ENCODE assay signal across 18 cellular contexts in genomic region chr7:4167385-4167910, GRCh38.
A peak's percentile ranks its signal among the peaks of the same experiment; 100 is the strongest.
DNase-seq lines count a peak whose midpoint lies in the region; ATAC-seq, FAIRE-seq and TF ChIP-seq lines count a peak whose summit lies in the region.
"Had no signal": no experiment of that assay in that cellular context is flagged by ENCODE, and none has a peak within 500 bp of the region (broad histone marks: within the 10 kb centered on the region; RNA-seq: fewer than 3 reads in every experiment).

No MANE protein-coding gene starts in this region.

- H3K4me1 ChIP-seq in right cardiac atrium (ENCODE audit: control insufficient read depth, insufficient read depth, low read length) (no peaks in the 10 kb centered on the region), H1 (replicated peaks in 1 of 4; ENCODE audit: control insufficient read depth in 3 of 4, insufficient read depth in 4 of 4, low read length in 3 of 4) (peaks cover 0 to 6% (median 3%) of the 10 kb centered on the region in 4 experiments; a peak in 2 of 7 replicates)
- H3K4me1 ChIP-seq in CD4-positive, alpha-beta memory T cell (ENCODE audit: insufficient read depth, low read length): no peaks in the 10 kb centered on the region

- no peaks in the 10 kb centered on the region for H3K23me2 ChIP-seq in H1 (ENCODE audit: low read depth, low read length)

- ATAC-seq in left ventricle myocardium superior: no peak
- no peak for ATAC-seq in right cardiac atrium

- WGBS in right cardiac atrium: 85% methylated on average over 10 of the region's 10 CpGs
- WGBS in H1 (ENCODE audit: extremely low coverage in 1 of 2, insufficient coverage in 1 of 2, insufficient read length in 1 of 2, insufficient replicate concordance in 2 of 2, low coverage in 1 of 2, low lambda C conversion rate in 2 of 2, missing lambda C conversion rate in 1 of 2), 2 experiments: 87% methylated on average over 9 of the region's 10 CpGs; no CpG with 5 or more reads in 1 of the 2 experiments

- H3K14ac ChIP-seq in H1 (ENCODE audit: insufficient read length): no peak overlapping the region

- no peaks in the 10 kb centered on the region for H3K4me1 Mint-ChIP-seq in CD4-positive, alpha-beta memory T cell

- H4K20me1 ChIP-seq in H1 (replicated peaks in 1 of 2; ENCODE audit: control insufficient read depth in 1 of 2, insufficient read depth in 2 of 2, low read length in 2 of 2): no peaks in the 10 kb centered on the region

- no peak overlapping the region for H3K4me2 ChIP-seq in H1 (ENCODE audit: insufficient read depth in 1 of 2, low read depth in 2 of 2, low read length in 2 of 2)
- H3K4me2 ChIP-seq: GM23338 had no signal

- no peaks in the 10 kb centered on the region for H3K36me3 Mint-ChIP-seq in CD4-positive, alpha-beta memory T cell

- no peak for TF ChIP-seq RAD21 in H1 (IDR thresholded peaks at IDR 0.05 in 1 of 2, conservative IDR thresholded peaks at IDR 0.05 in 1 of 2; ENCODE audit: low read depth in 2 of 2, low read length in 2 of 2)

- H3K9me3 ChIP-seq in right cardiac atrium (ENCODE audit: control insufficient read depth, low read length) (no peaks in the 10 kb centered on the region), H1 (ENCODE audit: insufficient read depth in 2 of 2, low read depth in 1 of 2, low read length in 1 of 2) (no peaks in the 10 kb centered on the region), MG63 (no peaks in the 10 kb centered on the region)
- H3K9me3 ChIP-seq in CD4-positive, alpha-beta memory T cell (ENCODE audit: control insufficient read depth in 1 of 2, low read length in 2 of 2): no peaks in the 10 kb centered on the region

- POLR2A ChIA-PET in H1 (lab: Charles Lee; ENCODE audit: partially characterized antibody): no interaction called here
- POLR2A ChIA-PET in CD4-positive, alpha-beta memory T cell (lab: Charles Lee; ENCODE audit: partially characterized antibody): no interaction called here

- intact Hi-C loops in left ventricle myocardium superior (cut with micrococcal nuclease) (no loop called here), right cardiac atrium (cut with DNase I) (no loop called here)
- intact Hi-C loops in CD4-positive, alpha-beta memory T cell (cut with micrococcal nuclease): no loop called here

- H3K18ac ChIP-seq in H1 (ENCODE audit: extremely low read depth, low read length): no peak overlapping the region; the same call in 1 of the 2 replicates

- peak overlapping the region; percentile 20 for H4K5ac ChIP-seq in H1 (ENCODE audit: insufficient read length, low read depth, low read length)

- no peak for TF ChIP-seq EP300 in H1 (IDR thresholded peaks at IDR 0.05; ENCODE audit: borderline replicate concordance in 1 of 2, low read depth in 2 of 2, low read length in 2 of 2)

- H3K23ac ChIP-seq in H1 (ENCODE audit: insufficient read length): no peak overlapping the region

- H3K36me3 ChIP-seq in H1 (ENCODE audit: control insufficient read depth in 2 of 4, insufficient read depth in 4 of 4, low read length in 3 of 4): no peaks in the 10 kb centered on the region
- no peaks in the 10 kb centered on the region for H3K36me3 ChIP-seq in CD4-positive, alpha-beta memory T cell (ENCODE audit: insufficient read depth, low read length)
- no peaks in the 10 kb centered on the region for H3K36me3 ChIP-seq in MG63

- H2BK15ac ChIP-seq in H1 (ENCODE audit: low read length): peak overlapping the region; percentile 88; the same call in 1 of the 2 replicates

- no peak overlapping the region for H2AK5ac ChIP-seq in H1 (ENCODE audit: low read depth, low read length)

- no peaks in the 10 kb centered on the region for H3K27me3 Mint-ChIP-seq in CD4-positive, alpha-beta memory T cell
- H3K27me3 Mint-ChIP-seq: CD4-positive, alpha-beta T cell had no signal

- no peaks in the 10 kb centered on the region for H3K27me3 ChIP-seq in right cardiac atrium (ENCODE audit: control insufficient read depth, insufficient read depth)
- H3K27me3 ChIP-seq in H1 (replicated peaks in 1 of 4; ENCODE audit: control insufficient read depth in 3 of 4, extremely low read depth in 1 of 4, insufficient read depth in 3 of 4, low read length in 3 of 4): no peaks in the 10 kb centered on the region
- no peaks in the 10 kb centered on the region for H3K27me3 ChIP-seq in CD4-positive, alpha-beta memory T cell (ENCODE audit: insufficient read depth, low read length)
- H3K27me3 ChIP-seq in MG63: no peaks in the 10 kb centered on the region

- no peak for TF ChIP-seq CTCF in H1 (IDR thresholded peaks at IDR 0.05; ENCODE audit: control extremely low read depth in 1 of 3, insufficient read depth in 1 of 3, low read depth in 1 of 3, low read length in 3 of 3)

- TF ChIP-seq POLR2A in H1 (IDR thresholded peaks at IDR 0.05; ENCODE audit: control extremely low read depth in 1 of 2, low read depth in 2 of 2, low read length in 2 of 2): no peak

- H3K9ac ChIP-seq in H1 (replicated peaks in 1 of 4; ENCODE audit: extremely low read depth in 1 of 4, low read depth in 3 of 4, low read length in 3 of 4): no peak overlapping the region

- no peak overlapping the region for H2BK5ac ChIP-seq in H1 (ENCODE audit: low read depth, low read length)

- H3K4me3 Mint-ChIP-seq in CD4-positive, alpha-beta memory T cell: no peak overlapping the region
- H3K4me3 Mint-ChIP-seq: CD4-positive, alpha-beta T cell; GM23338; H9 had no signal

- H3K4me3 ChIP-seq in right cardiac atrium (ENCODE audit: low read length) (no peak overlapping the region), H1 (ENCODE audit: extremely low read depth in 1 of 4, insufficient read depth in 2 of 4, low read depth in 3 of 4, low read length in 4 of 4) (no peak overlapping the region), MG63 (no peak overlapping the region)
- no peak overlapping the region for H3K4me3 ChIP-seq in CD4-positive, alpha-beta memory T cell (ENCODE audit: low read length in 2 of 2)
- H3K4me3 ChIP-seq: GM23338 had no signal

- H2BK120ac ChIP-seq in H1 (replicated peaks; ENCODE audit: low read depth, low read length): no peak overlapping the region

- H3K27ac ChIP-seq in right cardiac atrium (ENCODE audit: low read length): no peak overlapping the region
- no peak overlapping the region for H3K27ac ChIP-seq in H1 (ENCODE audit: low read depth, low read length)
- no peak overlapping the region for H3K27ac ChIP-seq in CD4-positive, alpha-beta memory T cell (ENCODE audit: low read depth, low read length)
- H3K27ac ChIP-seq: C4-2B had no signal

- peak overlapping the region; percentile 34 for H3K4ac ChIP-seq in H1 (replicated peaks; ENCODE audit: insufficient read length, low read depth, low read length)

- no peak overlapping the region for H4K8ac ChIP-seq in H1 (ENCODE audit: extremely low read depth, insufficient read depth, low read length)

- peaks cover 0 to 6% (median 0%) of the 10 kb centered on the region in 8 donors for H3K9me3 Mint-ChIP-seq in CD4-positive, alpha-beta memory T cell
- H3K9me3 Mint-ChIP-seq: CD4-positive, alpha-beta T cell; GM23338; H9 had no signal

- H2AFZ ChIP-seq in H1 (ENCODE audit: low read length): no peak overlapping the region
- H2AFZ ChIP-seq: GM23338 had no signal

- H3K79me2 ChIP-seq in H1 (ENCODE audit: control insufficient read depth in 1 of 2, insufficient read depth in 2 of 2, low read length in 2 of 2): no peaks in the 10 kb centered on the region

- H3K79me1 ChIP-seq in H1 (ENCODE audit: low read depth, low read length): no peaks in the 10 kb centered on the region

- H3K56ac ChIP-seq in H1 (replicated peaks; ENCODE audit: insufficient read length, low read depth, low read length): no peak overlapping the region

- FAIRE-seq in H1 (lab: Jason Lieb, UNC): no peak
- FAIRE-seq in urothelium cell line (lab: Jason Lieb, UNC): peak; percentile 23
- FAIRE-seq in HTR-8/SVneo (lab: Jason Lieb, UNC): no peak
- FAIRE-seq: A204.1 had no signal

- H4K91ac ChIP-seq in H1 (replicated peaks; ENCODE audit: insufficient read length, low read length): peak overlapping the region; percentile 65

- no peak overlapping the region for H3K27ac Mint-ChIP-seq in CD4-positive, alpha-beta memory T cell
- H3K27ac Mint-ChIP-seq: CD4-positive, alpha-beta T cell; GM23338 had no signal

- H2BK20ac ChIP-seq in H1 (ENCODE audit: low read length): 0 out of 2 replicates have a peak overlapping the region, but pooled peaks have one; percentile 43

- DNase-seq in left ventricle myocardium superior: peak; percentile 15
- DNase-seq in right cardiac atrium: no peak
- peak; percentile 7 for DNase-seq in M059J (ENCODE audit: low read depth)
- DNase-seq in H1 (ENCODE audit: low read depth in 1 of 2, low spot score in 2 of 2): no peak
- DNase-seq in urothelium cell line (ENCODE audit: low spot score): no peak
- DNase-seq in CD4-positive, alpha-beta memory T cell: no peak
- no peak for DNase-seq in MG63
- no peak for DNase-seq in HTR-8/SVneo (ENCODE audit: insufficient read length, low spot score)
- DNase-seq: ACHN; CD4-positive, alpha-beta T cell; DMS53; DND-41; GDM1; H9; KG1 had no signal

- CTCF ChIA-PET in H1 (lab: Charles Lee; ENCODE audit: partially characterized antibody): no interaction called here
- CTCF ChIA-PET in CD4-positive, alpha-beta memory T cell (lab: Charles Lee; ENCODE audit: partially characterized antibody): no interaction called here

- peak overlapping the region; percentile 14; the same call in 1 of the 2 replicates for H2BK12ac ChIP-seq in H1 (ENCODE audit: low read depth, low read length)

TF ChIP-seq in H1, 55 proteins besides CTCF, POLR2A, EP300 and RAD21 (continues in another document):
- TF ChIP-seq ATF3 (IDR thresholded peaks at IDR 0.05; ENCODE audit: insufficient read depth, low read depth, low read length) (no peak), CREB1 (IDR thresholded peaks at IDR 0.05) (no peak), JUND (IDR thresholded peaks at IDR 0.05; ENCODE audit: low read length) (no peak)

Comparison
In these comparisons a context has a peak if more than half of its experiments do, and no peak if none do; other contexts are left out.
1. DNase-seq: peak in left ventricle myocardium superior (single experiment) and M059J (single experiment); none in right cardiac atrium (0 of 3), H1 (0 of 2), urothelium cell line (single experiment), CD4-positive, alpha-beta memory T cell (0 of 5), MG63 (single experiment) and HTR-8/SVneo (single experiment).